ENCODE assay signal across 35 cellular contexts in the genomic region with DNA sequence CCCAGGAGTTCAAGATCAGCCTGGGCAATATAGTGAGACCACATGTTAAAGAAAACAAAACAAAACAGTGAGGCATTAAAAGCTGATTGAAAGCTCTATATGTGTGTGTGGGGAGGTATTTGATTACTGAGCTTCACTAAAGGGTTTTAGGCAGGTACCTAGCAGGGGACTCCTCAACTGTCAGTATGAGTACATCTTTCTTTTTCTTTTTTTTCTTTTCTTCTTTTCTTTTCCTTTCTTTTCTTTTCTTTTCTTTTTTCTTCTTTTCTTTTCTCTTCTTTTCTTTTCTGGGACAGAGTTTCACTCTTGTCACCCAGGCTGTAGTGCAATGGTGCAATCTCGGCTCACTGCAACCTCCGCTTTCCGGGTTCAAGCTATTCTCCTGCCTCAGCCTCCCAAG.
"Had no signal": no experiment of that assay in that cellular context is flagged by ENCODE, and none has a peak within 500 bp of the region (broad histone marks: within the 10 kb centered on the region; RNA-seq: fewer than 3 reads in every experiment).

No MANE protein-coding gene starts in this region.

- H3K36me3 ChIP-seq: MG63 had no signal

- H3K4me3 ChIP-seq: MG63 had no signal

- DNase-seq: MG63, MM.1S, MV-4-11, NCI-H1048, NCI-H1092, NCI-H1092 treated with DMSO at 0.1 percent for 48 hours, NCI-H1105, NCI-H1105 treated with DMSO at 0.1 percent for 48 hours, NCI-H1417, NCI-H1417 treated with DMSO at 0.1 percent for 48 hours, NCI-H1436, NCI-H1436 treated with DMSO at 0.1 percent for 48 hours, NCI-H146, NCI-H1694, NCI-H1694 treated with DMSO at 0.1 percent for 48 hours, NCI-H187, NCI-H187 treated with DMSO at 0.1 percent for 48 hours, NCI-H1930, NCI-H2029, NCI-H2029 treated with DMSO at 0.1 percent for 48 hours, NCI-H2081, NCI-H2081 treated with DMSO at 0.1 percent for 48 hours, NCI-H2107, NCI-H2171, NCI-H2171 treated with DMSO at 0.1 percent for 48 hours, NCI-H2227 treated with DMSO at 0.1 percent for 48 hours, NCI-H226, NCI-H345, NCI-H446, NCI-H446 treated with DMSO at 0.1 percent for 48 hours, NCI-H510A, NCI-H510A treated with DMSO at 0.1 percent for 48 hours, NCI-H524, NCI-H524 treated with DMSO at 0.1 percent for 48 hours, NCI-H526 had no signal

- H3K27me3 ChIP-seq: MG63 had no signal
